Comparison of ENCODE assay signal across 8 cellular contexts in genomic region chr16:1825864-1826690, GRCh38. TPM values are rescaled to one million over a fixed set of nuclear protein-coding genes. Genes with fewer than 3 reads are reported as not detected.
DNase-seq lines count a peak whose midpoint lies in the region; ATAC-seq lines count a peak whose summit lies in the region.

No MANE protein-coding gene starts in this region.

- H3K36me3 ChIP-seq in HUES6 (ENCODE audit: control insufficient read depth, insufficient read depth, low read length), result peaks cover 10% of the 10 kb centered on the region; the same call in 1 of the 2 replicates

- no peaks in the 10 kb centered on the region for H3K9me3 Mint-ChIP-seq in central memory CD8-positive, alpha-beta T cell

- no peak overlapping the region for H3K27ac ChIP-seq in HUES6 (ENCODE audit: low read depth, low read length)

- H3K4me1 ChIP-seq in HUES6 (ENCODE audit: control insufficient read depth, insufficient read depth, low read length), result peaks cover 4% of the 10 kb centered on the region; the same call in 1 of the 2 replicates

- ATAC-seq in GM21515 (IDR thresholded peaks at IDR 0.05; ENCODE audit: unreplicated experiment), result peak; percentile 47
- ATAC-seq in central memory CD8-positive, alpha-beta T cell (replicated peaks; ENCODE audit: extremely low read depth, poor library complexity, severe bottlenecking), result peak; percentile 77
- ATAC-seq in left lobe of liver, result peak; percentile 5

- no peaks in the 10 kb centered on the region for H3K27me3 ChIP-seq in HUES6 (ENCODE audit: control insufficient read depth, insufficient read depth, low read length)

- H3K27ac Mint-ChIP-seq in central memory CD8-positive, alpha-beta T cell (ENCODE audit: low read depth), result peak overlapping the region; percentile 95

- peaks cover 27% of the 10 kb centered on the region for H3K4me1 Mint-ChIP-seq in central memory CD8-positive, alpha-beta T cell

- H3K9ac ChIP-seq in HUES6 (ENCODE audit: low read length), result peak overlapping the region; percentile 28

- DNase-seq in GDM1 (lab: John Stamatoyannopoulos, UW), result peak; percentile 67
- DNase-seq in UCSD-AML1 (lab: John Stamatoyannopoulos, UW; ENCODE audit: unreplicated experiment), result peak; percentile 76
- peak in 1 of 2 donors; percentile 23 for DNase-seq in central memory CD8-positive, alpha-beta T cell (ENCODE audit: low spot score in 2 of 2)
- peak; percentile 48 for DNase-seq in left lobe of liver (ENCODE audit: low spot score)
- DNase-seq in stimulated activated CD4-positive, alpha-beta T cell treated with anti-CD3 and anti-CD28 coated beads, Interleukin-4, amount 100 ng/mL, for 1 hour, result peak; percentile 73
- DNase-seq in NCI-H510A (lab: John Stamatoyannopoulos, UW), result no peak

- peak overlapping the region; percentile 87 for H3K4me3 Mint-ChIP-seq in central memory CD8-positive, alpha-beta T cell

- peaks cover 15% of the 10 kb centered on the region for H3K36me3 Mint-ChIP-seq in central memory CD8-positive, alpha-beta T cell (ENCODE audit: insufficient read depth)

- no peaks in the 10 kb centered on the region for H3K27me3 Mint-ChIP-seq in central memory CD8-positive, alpha-beta T cell

- H3K4me3 ChIP-seq in HUES6 (ENCODE audit: low read depth, low read length), result peak overlapping the region; percentile 89

- no peaks in the 10 kb centered on the region for H3K9me3 ChIP-seq in HUES6 (ENCODE audit: control insufficient read depth, insufficient read depth, low read depth, low read length)

RNA-seq across cellular contexts. Expression of gene HAGH, which starts 0.5 kb away (rescaled TPM):
- total RNA-seq in left lobe of liver, result 176 TPM

RNA-seq across cellular contexts. Expression of gene FAHD1, which starts 0.9 kb away (rescaled TPM):
- 53.4 TPM for total RNA-seq in left lobe of liver

RNA-seq across cellular contexts. Expression of gene IGFALS, which starts 32.6 kb away (rescaled TPM):
- 93.9 TPM for total RNA-seq in left lobe of liver

RNA-seq across cellular contexts. Expression of gene NUBP2, which starts 43.3 kb away (rescaled TPM):
- 37.9 TPM for total RNA-seq in left lobe of liver

RNA-seq across cellular contexts. Expression of gene SPSB3, which starts 43.7 kb away (rescaled TPM):
- 49.1 TPM for total RNA-seq in left lobe of liver

Comparison
In these comparisons a context has a peak if more than half of its experiments do, and no peak if none do; other contexts are left out.
1. ATAC-seq: peak in every context shown above with its lines; median percentile 77 in central memory CD8-positive, alpha-beta T cell; 47 in GM21515; 5 in left lobe of liver.